Comparison of ENCODE assay signal across 2 cellular contexts in the genomic region with DNA sequence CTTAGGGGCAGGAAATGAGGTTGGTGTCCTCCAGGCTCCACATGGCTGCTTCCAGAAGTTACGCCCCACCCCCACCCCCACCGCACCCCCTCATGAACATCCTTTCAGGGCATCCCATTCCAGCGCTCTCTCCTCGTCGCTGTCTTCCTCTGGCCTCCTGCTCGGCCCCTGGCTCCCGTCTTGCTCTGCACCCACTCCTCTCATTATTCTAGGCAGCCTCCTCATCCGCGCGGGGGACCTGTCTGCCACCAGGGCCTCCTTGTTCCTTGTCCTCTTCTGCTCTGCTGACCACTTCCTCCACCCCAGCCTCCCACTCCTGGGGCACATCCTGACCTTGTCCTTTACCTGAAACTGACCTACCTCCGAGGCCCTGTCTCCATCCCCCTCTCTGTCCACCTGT.
TF ChIP-seq lines count a peak whose summit lies in the region.

No MANE protein-coding gene starts in this region.

TF ChIP-seq in SK-N-SH, 30 proteins besides CTCF, POLR2A, EP300 and RAD21 (continued from another document):
- TF ChIP-seq SMC3 (IDR thresholded peaks at IDR 0.05; ENCODE audit: low read depth, low read length), result no peak
- no peak for TF ChIP-seq RCOR1 (IDR thresholded peaks at IDR 0.05; ENCODE audit: low read length)
- TF ChIP-seq SIN3A (IDR thresholded peaks at IDR 0.05; ENCODE audit: borderline replicate concordance, low read depth, low read length), result no peak
- no peak for TF ChIP-seq RXRA (IDR thresholded peaks at IDR 0.05; ENCODE audit: borderline replicate concordance, low read depth)
- no peak for TF ChIP-seq ELF1 (IDR thresholded peaks at IDR 0.05)
- TF ChIP-seq EZH2phosphoT487 (IDR thresholded peaks at IDR 0.05; ENCODE audit: borderline replicate concordance, low read depth), result no peak
- TF ChIP-seq MEF2A (IDR thresholded peaks at IDR 0.05; ENCODE audit: borderline replicate concordance, low read depth), result no peak
TF ChIP-seq in SK-N-SH: peak in this region for 0.

TF ChIP-seq in SK-N-SH treated with all-trans-retinoic acid at 6 μM for 48 hours, 23 proteins besides CTCF, POLR2A, EP300 and RAD21 (continued from another document):
- TF ChIP-seq, protein P1, sequence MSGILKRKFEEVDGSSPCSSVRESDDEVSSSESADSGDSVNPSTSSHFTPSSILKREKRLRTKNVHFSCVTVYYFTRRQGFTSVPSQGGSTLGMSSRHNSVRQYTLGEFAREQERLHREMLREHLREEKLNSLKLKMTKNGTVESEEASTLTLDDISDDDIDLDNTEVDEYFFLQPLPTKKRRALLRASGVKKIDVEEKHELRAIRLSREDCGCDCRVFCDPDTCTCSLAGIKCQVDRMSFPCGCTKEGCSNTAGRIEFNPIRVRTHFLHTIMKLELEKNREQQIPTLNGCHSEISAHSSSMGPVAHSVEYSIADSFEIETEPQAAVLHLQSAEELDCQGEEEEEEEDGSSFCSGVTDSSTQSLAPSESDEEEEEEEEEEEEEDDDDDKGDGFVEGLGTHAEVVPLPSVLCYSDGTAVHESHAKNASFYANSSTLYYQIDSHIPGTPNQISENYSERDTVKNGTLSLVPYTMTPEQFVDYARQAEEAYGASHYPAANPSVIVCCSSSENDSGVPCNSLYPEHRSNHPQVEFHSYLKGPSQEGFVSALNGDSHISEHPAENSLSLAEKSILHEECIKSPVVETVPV (CRISPR knock-in tag; IDR thresholded peaks at IDR 0.05), result no peak
